Comparison of ENCODE assay signal across 13 cellular contexts in the genomic region with DNA sequence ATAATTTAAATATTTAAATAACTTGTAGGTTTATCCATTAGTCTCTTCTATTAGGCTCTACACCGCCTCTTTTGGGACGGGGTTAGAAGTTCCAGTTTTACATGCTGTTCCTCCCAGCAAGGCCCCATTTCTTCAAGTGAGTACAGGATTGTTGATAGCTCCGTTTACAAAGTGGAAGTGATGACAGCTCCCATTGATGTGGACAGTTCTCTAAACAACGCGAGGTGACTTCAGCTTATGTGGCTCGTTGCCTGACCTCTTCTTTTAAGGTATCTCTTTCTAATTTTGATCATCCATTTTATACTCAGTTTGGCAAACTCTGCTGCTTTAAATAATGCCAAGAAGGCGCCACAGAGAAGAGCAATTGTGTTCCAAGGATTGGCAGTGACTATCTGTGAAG.
"Had no signal": no experiment of that assay in that cellular context is flagged by ENCODE, and none has a peak within 500 bp of the region (broad histone marks: within the 10 kb centered on the region; RNA-seq: fewer than 3 reads in every experiment).

No MANE protein-coding gene starts in this region.

- H3K27me3 ChIP-seq: ascending aorta, gastrocnemius medialis, ovary, transverse colon had no signal

- H3K27ac ChIP-seq: ascending aorta, ovary, skin epidermis, transverse colon had no signal

- H3K27me3 Mint-ChIP-seq: activated CD4-positive, alpha-beta T cell treated with anti-CD3 and anti-CD28 coated beads, Interleukin-2, amount 10 ng/mL, durations not matched to agents 7 days and 5 days; activated naive CD8-positive, alpha-beta T cell treated with anti-CD3 and anti-CD28 coated beads, Interleukin-2, amount 10 ng/mL, durations not matched to agents 7 days and 5 days had no signal

- H3K27ac Mint-ChIP-seq: activated CD4-positive, alpha-beta T cell treated with anti-CD3 and anti-CD28 coated beads, Interleukin-2, amount 10 ng/mL, durations not matched to agents 7 days and 5 days; activated naive CD8-positive, alpha-beta T cell treated with anti-CD3 and anti-CD28 coated beads, Interleukin-2, amount 10 ng/mL, durations not matched to agents 7 days and 5 days; WTC11 had no signal

- ATAC-seq: WTC11 had no signal

- H3K9me3 Mint-ChIP-seq: WTC11 had no signal

- H3K4me1 Mint-ChIP-seq: WTC11 had no signal

- DNase-seq: activated CD4-positive, alpha-beta T cell treated with anti-CD3 and anti-CD28 coated beads, Interleukin-2, amount 10 ng/mL, durations not matched to agents 7 days and 5 days; activated effector memory CD4-positive, alpha-beta T cell treated with anti-CD3 and anti-CD28 coated beads, Interleukin-2, amount 50 U/mL, for 16 hours; activated naive CD8-positive, alpha-beta T cell treated with anti-CD3 and anti-CD28 coated beads, Interleukin-2, amount 10 ng/mL, durations not matched to agents 7 days and 5 days; gastrocnemius medialis; hippocampal formation; ovary; retina; SK-N-SH; stimulated activated CD4-positive, alpha-beta T cell treated with anti-CD3 and anti-CD28 coated beads, Interleukin-4, amount 100 ng/mL, for 4 hours; transverse colon had no signal

- H3K4me1 ChIP-seq: ascending aorta, transverse colon had no signal

- H3K36me3 ChIP-seq: ovary had no signal

- H3K4me3 Mint-ChIP-seq: activated CD4-positive, alpha-beta T cell treated with anti-CD3 and anti-CD28 coated beads, Interleukin-2, amount 10 ng/mL, durations not matched to agents 7 days and 5 days; activated naive CD8-positive, alpha-beta T cell treated with anti-CD3 and anti-CD28 coated beads, Interleukin-2, amount 10 ng/mL, durations not matched to agents 7 days and 5 days; WTC11 had no signal

- H3K9me3 ChIP-seq: ascending aorta, gastrocnemius medialis, ovary, SK-N-SH, transverse colon had no signal

- H3K4me3 ChIP-seq: ascending aorta, gastrocnemius medialis, ovary, skin epidermis, transverse colon had no signal
